Comparison of ENCODE assay signal across 13 cellular contexts in genomic region chr6:24270011-24270410, GRCh38.
DNase-seq lines count a peak whose midpoint lies in the region; ATAC-seq, FAIRE-seq and TF ChIP-seq lines count a peak whose summit lies in the region.
"Had no signal": no experiment of that assay in that cellular context is flagged by ENCODE, and none has a peak within 500 bp of the region (broad histone marks: within the 10 kb centered on the region; RNA-seq: fewer than 3 reads in every experiment).

No MANE protein-coding gene starts in this region.

- H2AFZ ChIP-seq in OCI-LY3 (ENCODE audit: low read depth, low read length), result 0 out of 2 replicates have a peak overlapping the region, but pooled peaks have one; percentile 21

- H3K4me3 Mint-ChIP-seq in nephron (no peak overlapping the region), type B pancreatic cell (peak overlapping the region; percentile 37)
- H3K4me3 Mint-ChIP-seq: CD4-positive, alpha-beta memory T cell; H9 had no signal

- no peak overlapping the region for H3K4me2 ChIP-seq in OCI-LY3 (ENCODE audit: low read length)
- H3K4me2 ChIP-seq: A549 had no signal

- H3K27ac ChIP-seq in OCI-LY3 (ENCODE audit: low read length) (no peak overlapping the region), SJCRH30 (no peak overlapping the region)
- H3K27ac ChIP-seq: A549, C4-2B had no signal

- H3K27ac Mint-ChIP-seq in nephron, result peak overlapping the region; percentile 9 to 72 (median 52)
- peak overlapping the region; percentile 93 for H3K27ac Mint-ChIP-seq in type B pancreatic cell
- H3K27ac Mint-ChIP-seq: CD4-positive, alpha-beta memory T cell had no signal

- no peak overlapping the region for H3K9ac ChIP-seq in OCI-LY3 (ENCODE audit: low read length)

- H3K79me2 ChIP-seq in OCI-LY3 (ENCODE audit: low read length), result no peaks in the 10 kb centered on the region

- H4K20me1 ChIP-seq in OCI-LY3 (ENCODE audit: insufficient read depth, low read length), result no peaks in the 10 kb centered on the region

- peaks cover 4% of the 10 kb centered on the region for H3K9me3 Mint-ChIP-seq in nephron
- H3K9me3 Mint-ChIP-seq in type B pancreatic cell, result no peaks in the 10 kb centered on the region
- H3K9me3 Mint-ChIP-seq: CD4-positive, alpha-beta memory T cell; H9 had no signal

- DNase-seq in HTR-8/SVneo (ENCODE audit: insufficient read length, low spot score), result no peak
- no peak for DNase-seq in type B pancreatic cell (ENCODE audit: extremely low spot score, unreplicated experiment)
- no peak for DNase-seq in SJCRH30
- DNase-seq in HPDE6-E6E7 (ENCODE audit: extremely low spot score), result no peak
- DNase-seq: BE2C; CD4-positive, alpha-beta memory T cell; GOT3; H9 had no signal

- H3K4me1 Mint-ChIP-seq in nephron (peaks cover 38% of the 10 kb centered on the region), type B pancreatic cell (ENCODE audit: unreplicated experiment) (peaks cover 44% of the 10 kb centered on the region)
- H3K4me1 Mint-ChIP-seq: CD4-positive, alpha-beta memory T cell had no signal

- H3K36me3 Mint-ChIP-seq in nephron (ENCODE audit: low read depth) (no peaks in the 10 kb centered on the region), type B pancreatic cell (no peaks in the 10 kb centered on the region)
- H3K36me3 Mint-ChIP-seq: CD4-positive, alpha-beta memory T cell had no signal

- H3K4me3 ChIP-seq in OCI-LY3 (ENCODE audit: low read length), result no peak overlapping the region
- H3K4me3 ChIP-seq in SJCRH30, result no peak overlapping the region
- H3K4me3 ChIP-seq: A549 had no signal

- no peaks in the 10 kb centered on the region for H3K27me3 ChIP-seq in OCI-LY3 (ENCODE audit: low read depth, low read length)
- no peaks in the 10 kb centered on the region for H3K27me3 ChIP-seq in SJCRH30
- H3K27me3 ChIP-seq: BE2C had no signal

- H3K9me3 ChIP-seq in OCI-LY3 (ENCODE audit: insufficient read depth, low read length), result no peaks in the 10 kb centered on the region
- H3K9me3 ChIP-seq in SJCRH30 (replicated peaks), result no peaks in the 10 kb centered on the region
- H3K9me3 ChIP-seq: A549, BE2C had no signal

- no peaks in the 10 kb centered on the region for H3K27me3 Mint-ChIP-seq in nephron (ENCODE audit: low read depth)
- no peaks in the 10 kb centered on the region for H3K27me3 Mint-ChIP-seq in type B pancreatic cell

- H3K4me1 ChIP-seq in OCI-LY3 (ENCODE audit: low read length), result peaks cover 2% of the 10 kb centered on the region; the same call in 1 of the 2 replicates
- peaks cover 5% of the 10 kb centered on the region for H3K4me1 ChIP-seq in SJCRH30
- H3K4me1 ChIP-seq: A549, BE2C had no signal

- no peaks in the 10 kb centered on the region for H3K36me3 ChIP-seq in OCI-LY3 (replicated peaks; ENCODE audit: low read depth, low read length)
- H3K36me3 ChIP-seq in SJCRH30, result no peaks in the 10 kb centered on the region
- H3K36me3 ChIP-seq: BE2C had no signal

- no peak for ATAC-seq in GM18861 (IDR thresholded peaks at IDR 0.05; ENCODE audit: unreplicated experiment)
- ATAC-seq: A549 had no signal

- FAIRE-seq in HTR-8/SVneo (lab: Jason Lieb, UNC), result peak; percentile 46
- FAIRE-seq: A549 had no signal

- TF ChIP-seq CTCF in OCI-LY3 (IDR thresholded peaks at IDR 0.05; ENCODE audit: low read depth, low read length) (no peak), nephron (IDR thresholded peaks at IDR 0.05; ENCODE audit: unreplicated experiment in 3 of 3) (no peak), type B pancreatic cell (conservative IDR thresholded peaks at IDR 0.05) (no peak)
